In genomic region chr14:101451166-101451565, GRCh38 we compare ENCODE assay signal across 29 cellular contexts.
"Had no signal": no experiment of that assay in that cellular context is flagged by ENCODE, and none has a peak within 500 bp of the region (broad histone marks: within the 10 kb centered on the region; RNA-seq: fewer than 3 reads in every experiment).

No MANE protein-coding gene starts in this region.

- H3K27me3 ChIP-seq: body of pancreas, SJCRH30 had no signal

- H3K4me1 ChIP-seq: adrenal gland, body of pancreas, breast epithelium, SJCRH30 had no signal

- H3K36me3 ChIP-seq: adrenal gland, breast epithelium, SJCRH30, WERI-Rb-1 had no signal

- H3K9me3 Mint-ChIP-seq: activated CD8-positive, alpha-beta T cell treated with anti-CD3 and anti-CD28 coated beads for 36 hours; activated naive CD4-positive, alpha-beta T cell treated with anti-CD3 and anti-CD28 coated beads, Interleukin-2, amount 50 U/mL, for 72 hours; activated T-cell treated with anti-CD3 and anti-CD28 coated beads, Interleukin-2, amount 50 U/mL, for 4 hours; activated T-helper 1 cell treated with anti-CD3 and anti-CD28 coated beads, Interleukin-12 subunit alpha, Interleukin-12 subunit beta, Interleukin-2, Interleukin-4 antibody, amounts not matched to agents 30 ng/mL and 10 ng/mL and 1 ng/mL, durations not matched to agents 14 hours and 24 hours and 36 hours had no signal

- H3K9me3 ChIP-seq: adrenal gland, body of pancreas, breast epithelium, SJCRH30 had no signal

- ATAC-seq: activated CD8-positive, alpha-beta T cell treated with anti-CD3 and anti-CD28 coated beads for 36 hours; activated naive CD4-positive, alpha-beta T cell treated with anti-CD3 and anti-CD28 coated beads, Interleukin-2, amount 50 U/mL, for 72 hours; activated T-cell treated with anti-CD3 and anti-CD28 coated beads, Interleukin-2, amount 50 U/mL, for 4 hours; body of pancreas; Panc1 had no signal

- H3K27ac ChIP-seq: adrenal gland, body of pancreas, breast epithelium, coronary artery, SJCRH30, SK-N-MC, WERI-Rb-1 had no signal

- DNase-seq: activated CD4-positive, alpha-beta T cell treated with anti-CD3 and anti-CD28 coated beads for 1 hour; activated CD4-positive, alpha-beta T cell treated with anti-CD3 and anti-CD28 coated beads for 48 hours; activated CD4-positive, CD25-positive, alpha-beta regulatory T cell; activated CD8-positive, alpha-beta memory T cell treated with anti-CD3 and anti-CD28 coated beads, Interleukin-2, amount 50 U/mL, for 4 hours; activated CD8-positive, alpha-beta T cell treated with anti-CD3 and anti-CD28 coated beads for 36 hours; activated gamma-delta T cell treated with Interleukin-2 at 50 U/mL for 16 hours; activated naive CD4-positive, alpha-beta T cell treated with anti-CD3 and anti-CD28 coated beads for 36 hours; activated T-cell treated with anti-CD3 and anti-CD28 coated beads for 4 hours; activated T-cell treated with anti-CD3 and anti-CD28 coated beads, Interleukin-2, amount 50 U/mL, for 4 hours; body of pancreas; Karpas-422; NCI-H1105; NCI-H1436; NCI-H1694 treated with DMSO at 0.1 percent for 48 hours; NCI-H2029; NCI-H226; NCI-H446 treated with DMSO at 0.1 percent for 48 hours; NCI-H524; SHP77; SJCRH30; T1000; WERI-Rb-1 had no signal

- H3K4me3 ChIP-seq: adrenal gland, body of pancreas, breast epithelium, coronary artery, SJCRH30, SK-N-MC had no signal

- H3K27ac Mint-ChIP-seq: activated CD8-positive, alpha-beta T cell treated with anti-CD3 and anti-CD28 coated beads for 36 hours; activated naive CD4-positive, alpha-beta T cell treated with anti-CD3 and anti-CD28 coated beads for 36 hours; activated naive CD4-positive, alpha-beta T cell treated with anti-CD3 and anti-CD28 coated beads, Interleukin-2, amount 50 U/mL, for 72 hours; activated T-helper 1 cell treated with anti-CD3 and anti-CD28 coated beads, Interleukin-12 subunit alpha, Interleukin-12 subunit beta, Interleukin-2, Interleukin-4 antibody, amounts not matched to agents 30 ng/mL and 10 ng/mL and 1 ng/mL, durations not matched to agents 14 hours and 24 hours and 36 hours had no signal

- H3K4me3 Mint-ChIP-seq: activated CD8-positive, alpha-beta T cell treated with anti-CD3 and anti-CD28 coated beads for 36 hours; activated naive CD4-positive, alpha-beta T cell treated with anti-CD3 and anti-CD28 coated beads for 36 hours; activated T-cell treated with anti-CD3 and anti-CD28 coated beads, Interleukin-2, amount 50 U/mL, for 4 hours; activated T-helper 1 cell treated with anti-CD3 and anti-CD28 coated beads, Interleukin-12 subunit alpha, Interleukin-12 subunit beta, Interleukin-2, Interleukin-4 antibody, amounts not matched to agents 30 ng/mL and 10 ng/mL and 1 ng/mL, durations not matched to agents 14 hours and 24 hours and 36 hours had no signal
